In genomic region chr1:17053071-17053684, GRCh38 we compare ENCODE assay signal across 7 cellular contexts. TPM values are rescaled to one million over a fixed set of nuclear protein-coding genes. Genes with fewer than 3 reads are reported as not detected.
DNase-seq lines count a peak whose midpoint lies in the region; ATAC-seq lines count a peak whose summit lies in the region.

No MANE protein-coding gene starts in this region.

- DNase-seq in activated CD4-positive, alpha-beta memory T cell treated with anti-CD3 and anti-CD28 coated beads, Interleukin-2, amount 10 ng/mL, durations not matched to agents 7 days and 5 days: no peak
- peak; percentile 12 for DNase-seq in stimulated activated naive CD8-positive, alpha-beta T cell treated with anti-CD3 and anti-CD28 coated beads, Interleukin-15, Interleukin-2, amounts not matched to agents 100 U/mL and 50 U/mL, for 24 hours
- DNase-seq in occipital lobe (lab: John Stamatoyannopoulos, UW) (no peak), NCI-H128 (lab: John Stamatoyannopoulos, UW; ENCODE audit: unreplicated experiment) (no peak)
- DNase-seq in central memory CD4-positive, alpha-beta T cell: no peak

- H3K4me3 Mint-ChIP-seq in activated CD4-positive, alpha-beta memory T cell treated with anti-CD3 and anti-CD28 coated beads, Interleukin-2, amount 10 ng/mL, durations not matched to agents 7 days and 5 days: peak overlapping the region; percentile 96

- H3K4me1 Mint-ChIP-seq in activated CD4-positive, alpha-beta memory T cell treated with anti-CD3 and anti-CD28 coated beads, Interleukin-2, amount 10 ng/mL, durations not matched to agents 7 days and 5 days: peaks cover 32% of the 10 kb centered on the region

- CTCF ChIA-PET in activated CD4-positive, alpha-beta memory T cell treated with anti-CD3 and anti-CD28 coated beads, Interleukin-2, amount 10 ng/mL, durations not matched to agents 7 days and 5 days (lab: Charles Lee): interaction anchor here (1.3 to 2.4 kb wide), 2 partner anchors 22 to 92 kb away, joined by 5 to 8 read pairs; no protein-coding TSS in a partner anchor

- H3K4me1 ChIP-seq in HUES6 (ENCODE audit: control insufficient read depth, insufficient read depth, low read length): peaks cover 7% of the 10 kb centered on the region; the same call in 1 of the 2 replicates

- H3K27ac Mint-ChIP-seq in activated CD4-positive, alpha-beta memory T cell treated with anti-CD3 and anti-CD28 coated beads, Interleukin-2, amount 10 ng/mL, durations not matched to agents 7 days and 5 days: peak overlapping the region; percentile 94

- ATAC-seq in stimulated activated naive CD8-positive, alpha-beta T cell treated with anti-CD3 and anti-CD28 coated beads, Interleukin-15, Interleukin-2, amounts not matched to agents 100 U/mL and 50 U/mL, for 24 hours: no peak

- peaks cover 17% of the 10 kb centered on the region for H3K36me3 Mint-ChIP-seq in activated CD4-positive, alpha-beta memory T cell treated with anti-CD3 and anti-CD28 coated beads, Interleukin-2, amount 10 ng/mL, durations not matched to agents 7 days and 5 days (ENCODE audit: low read depth)

- POLR2A ChIA-PET in activated CD4-positive, alpha-beta memory T cell treated with anti-CD3 and anti-CD28 coated beads, Interleukin-2, amount 10 ng/mL, durations not matched to agents 7 days and 5 days (lab: Charles Lee): no interaction called here

- peak overlapping the region; percentile 87 for H3K9ac ChIP-seq in HUES6 (ENCODE audit: low read length)

- no peaks in the 10 kb centered on the region for H3K9me3 Mint-ChIP-seq in activated CD4-positive, alpha-beta memory T cell treated with anti-CD3 and anti-CD28 coated beads, Interleukin-2, amount 10 ng/mL, durations not matched to agents 7 days and 5 days

- peaks cover 3% of the 10 kb centered on the region for H3K27me3 Mint-ChIP-seq in activated CD4-positive, alpha-beta memory T cell treated with anti-CD3 and anti-CD28 coated beads, Interleukin-2, amount 10 ng/mL, durations not matched to agents 7 days and 5 days

- no peaks in the 10 kb centered on the region for H3K27me3 ChIP-seq in HUES6 (ENCODE audit: control insufficient read depth, insufficient read depth, low read length)

- no peaks in the 10 kb centered on the region for H3K9me3 ChIP-seq in HUES6 (ENCODE audit: control insufficient read depth, insufficient read depth, low read depth, low read length)

- H3K27ac ChIP-seq in HUES6 (ENCODE audit: low read depth, low read length): peak overlapping the region; percentile 5; the same call in 1 of the 2 replicates

- peaks cover 21% of the 10 kb centered on the region for H3K36me3 ChIP-seq in HUES6 (ENCODE audit: control insufficient read depth, insufficient read depth, low read length)

- H3K4me3 ChIP-seq in HUES6 (ENCODE audit: low read depth, low read length) (peak overlapping the region; percentile 86), iPS-11a (ENCODE audit: low read depth, low read length) (peak overlapping the region; percentile 91)

RNA-seq across cellular contexts. Expression of gene SDHB, which starts 0.7 kb away (rescaled TPM):
- total RNA-seq in activated CD4-positive, alpha-beta memory T cell treated with anti-CD3 and anti-CD28 coated beads, Interleukin-2, amount 10 ng/mL, durations not matched to agents 7 days and 5 days: 10 to 100 TPM; 90.9 to 91.3 TPM
- 67.1 TPM for total RNA-seq in occipital lobe

RNA-seq across cellular contexts. Expression of gene ATP13A2, which starts 41.5 kb away (rescaled TPM):
- 10 to 100 TPM; 65.4 to 72.8 TPM for total RNA-seq in activated CD4-positive, alpha-beta memory T cell treated with anti-CD3 and anti-CD28 coated beads, Interleukin-2, amount 10 ng/mL, durations not matched to agents 7 days and 5 days
- total RNA-seq in occipital lobe: 59.4 TPM
